8 cellular contexts compared by ENCODE assay signal in genomic region chr5:102223542-102224444, GRCh38.
DNase-seq lines count a peak whose midpoint lies in the region; ATAC-seq and TF ChIP-seq lines count a peak whose summit lies in the region.

No MANE protein-coding gene starts in this region.

- intact Hi-C loops in tibial artery (cut with DNase I; ENCODE audit: low total_unique reads): no loop called here

- peaks cover 5% of the 10 kb centered on the region; the same call in 1 of the 2 replicates for H3K4me1 ChIP-seq in OCI-LY3 (ENCODE audit: low read length)
- H3K4me1 ChIP-seq in tibial artery: no peaks in the 10 kb centered on the region

- H3K9ac ChIP-seq in OCI-LY3 (ENCODE audit: low read length): no peak overlapping the region

- H3K27ac ChIP-seq in OCI-LY3 (ENCODE audit: low read length) (no peak overlapping the region), tibial artery (no peak overlapping the region)

- DNase-seq in A172 (ENCODE audit: low spot score) (peak; percentile 35), fibroblast of pulmonary artery (ENCODE audit: low read depth) (peak; percentile 44), tibial artery (no peak)
- no peak for DNase-seq in activated CD4-positive, alpha-beta T cell treated with anti-CD3 and anti-CD28 coated beads, Interleukin-2, amount 50 U/mL, for 48 hours

- no peak overlapping the region for H3K4me3 ChIP-seq in OCI-LY3 (ENCODE audit: low read length)
- H3K4me3 ChIP-seq in fibroblast of pulmonary artery (replicated peaks; ENCODE audit: low read depth, low read length): no peak overlapping the region
- H3K4me3 ChIP-seq in tibial artery: no peak overlapping the region

- H3K27me3 Mint-ChIP-seq in activated T-helper 17 cell treated with anti-CD3 and anti-CD28 coated beads, Interleukin-2, amount 50 U/mL, for 72 hours: peaks cover 6% of the 10 kb centered on the region

- no peaks in the 10 kb centered on the region for H3K36me3 Mint-ChIP-seq in activated T-helper 17 cell treated with anti-CD3 and anti-CD28 coated beads, Interleukin-2, amount 50 U/mL, for 72 hours (ENCODE audit: low read depth)

- H3K4me1 Mint-ChIP-seq in activated T-helper 17 cell treated with anti-CD3 and anti-CD28 coated beads, Interleukin-2, amount 50 U/mL, for 72 hours: no peaks in the 10 kb centered on the region

- H3K4me3 Mint-ChIP-seq in activated T-helper 17 cell treated with anti-CD3 and anti-CD28 coated beads, Interleukin-2, amount 50 U/mL, for 72 hours: no peak overlapping the region

- no peak overlapping the region for H2AFZ ChIP-seq in OCI-LY3 (ENCODE audit: low read depth, low read length)

- H4K20me1 ChIP-seq in OCI-LY3 (ENCODE audit: insufficient read depth, low read length): no peaks in the 10 kb centered on the region

- no peak overlapping the region for H3K27ac Mint-ChIP-seq in activated T-helper 17 cell treated with anti-CD3 and anti-CD28 coated beads, Interleukin-2, amount 50 U/mL, for 72 hours

- peak overlapping the region; percentile 66 for H3K4me2 ChIP-seq in OCI-LY3 (ENCODE audit: low read length)

- ATAC-seq in HG03139 (IDR thresholded peaks at IDR 0.05; ENCODE audit: unreplicated experiment): peak; percentile 55
- ATAC-seq in activated T-helper 17 cell treated with anti-CD3 and anti-CD28 coated beads, Interleukin-2, amount 50 U/mL, for 72 hours (replicated peaks): no peak

- TF ChIP-seq CTCF in GM12872 (IDR thresholded peaks at IDR 0.05; ENCODE audit: insufficient read depth, low read depth, low read length) (peak; percentile 51; the same call in 2 of the 3 replicates), OCI-LY3 (IDR thresholded peaks at IDR 0.05; ENCODE audit: low read depth, low read length) (peak; percentile 71), fibroblast of pulmonary artery (IDR thresholded peaks at IDR 0.05; ENCODE audit: low read length, missing control alignments) (peak; percentile 52), tibial artery (IDR thresholded peaks at IDR 0.05) (peak; percentile 18 to 30)

- no peaks in the 10 kb centered on the region for H3K79me2 ChIP-seq in OCI-LY3 (ENCODE audit: low read length)

- H3K9me3 Mint-ChIP-seq in activated T-helper 17 cell treated with anti-CD3 and anti-CD28 coated beads, Interleukin-2, amount 50 U/mL, for 72 hours: no peaks in the 10 kb centered on the region

- H3K9me3 ChIP-seq in OCI-LY3 (ENCODE audit: insufficient read depth, low read length) (no peaks in the 10 kb centered on the region), tibial artery (peaks cover 0 to 8% (median 4%) of the 10 kb centered on the region in 3 donors)

- H3K36me3 ChIP-seq in OCI-LY3 (replicated peaks; ENCODE audit: low read depth, low read length) (no peaks in the 10 kb centered on the region), tibial artery (no peaks in the 10 kb centered on the region)

- no peaks in the 10 kb centered on the region for H3K27me3 ChIP-seq in OCI-LY3 (ENCODE audit: low read depth, low read length)
- no peaks in the 10 kb centered on the region for H3K27me3 ChIP-seq in tibial artery

Comparison
In these comparisons a context has a peak if more than half of its experiments do, and no peak if none do; other contexts are left out.
1. DNase-seq: peak in A172 (single experiment) and fibroblast of pulmonary artery (single experiment); none in tibial artery (0 of 2) and activated CD4-positive, alpha-beta T cell treated with anti-CD3 and anti-CD28 coated beads, Interleukin-2, amount 50 U/mL, for 48 hours (0 of 2).
2. Peak in every context shown above with its lines, with median percentiles within 50 percentile points of each other: CTCF ChIP-seq.